Comparison of ENCODE assay signal across 8 cellular contexts in the genomic region with DNA sequence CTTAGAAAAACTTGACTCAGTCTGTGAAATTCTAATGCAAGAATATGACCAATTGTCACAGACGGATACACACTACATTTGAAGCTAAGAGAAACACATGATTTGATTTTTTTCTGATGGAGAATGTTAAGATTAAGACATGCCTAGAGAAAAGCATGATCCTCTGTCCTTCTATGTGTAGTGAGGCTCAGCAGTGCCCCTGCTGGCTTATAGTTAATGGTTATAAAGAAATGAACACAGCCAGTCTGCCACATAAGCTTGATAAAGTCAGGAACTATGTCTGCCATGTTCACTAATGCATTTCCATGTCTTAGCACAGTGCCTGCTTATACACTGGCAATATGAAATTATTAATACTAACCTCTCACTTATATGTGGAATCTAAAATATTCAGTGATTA.
DNase-seq lines count a peak whose midpoint lies in the region; ATAC-seq and TF ChIP-seq lines count a peak whose summit lies in the region.

No MANE protein-coding gene starts in this region.

- no peaks in the 10 kb centered on the region for H3K4me1 ChIP-seq in DND-41 (ENCODE audit: insufficient read depth, low read length)
- no peaks in the 10 kb centered on the region for H3K4me1 ChIP-seq in mucosa of descending colon (ENCODE audit: low read depth)

- TF ChIP-seq CTCF in DND-41 (IDR thresholded peaks at IDR 0.05; ENCODE audit: borderline replicate concordance, extremely low read depth, low read length, poor library complexity, severe bottlenecking) (peak; percentile 51), WI38 (IDR thresholded peaks at IDR 0.05; ENCODE audit: low read depth, low read length) (0 out of 2 replicates have a peak, but pooled peaks have one; percentile 16), mucosa of descending colon (IDR thresholded peaks at IDR 0.05) (no peak)

- no peak overlapping the region for H3K9ac ChIP-seq in DND-41 (ENCODE audit: low read depth, low read length)

- 0 out of 3 replicates have a peak, but pooled peaks have one; percentile 45 for ATAC-seq in DND-41 (ENCODE audit: insufficient read depth, low read depth)
- peak; percentile 55 for ATAC-seq in mucosa of descending colon
- ATAC-seq in HG02981 (IDR thresholded peaks at IDR 0.05; ENCODE audit: unreplicated experiment) = no peak

- H3K79me2 ChIP-seq in DND-41 (ENCODE audit: insufficient read depth, low read length) = no peaks in the 10 kb centered on the region

- H3K36me3 ChIP-seq in DND-41 (ENCODE audit: insufficient read depth, low read length) = no peaks in the 10 kb centered on the region
- H3K36me3 ChIP-seq in mucosa of descending colon (ENCODE audit: low read depth) = no peaks in the 10 kb centered on the region

- no peaks in the 10 kb centered on the region for H4K20me1 ChIP-seq in DND-41 (ENCODE audit: insufficient read depth, low read length)

- no peak overlapping the region for H3K4me2 ChIP-seq in DND-41 (ENCODE audit: insufficient read depth, low read length)

- H2AFZ ChIP-seq in DND-41 (ENCODE audit: low read depth, low read length) = no peak overlapping the region

- H3K27ac ChIP-seq in DND-41 (ENCODE audit: low read length) = no peak overlapping the region

- no peaks in the 10 kb centered on the region for H3K27me3 ChIP-seq in DND-41 (ENCODE audit: insufficient read depth, low read length, poor library complexity)

- H3K9me3 ChIP-seq in DND-41 (ENCODE audit: insufficient read depth, low read length, severe bottlenecking) (no peaks in the 10 kb centered on the region), mucosa of descending colon (no peaks in the 10 kb centered on the region)

- H3K4me3 ChIP-seq in DND-41 (ENCODE audit: low read depth in 1 of 2, low read length in 2 of 2) (no peak overlapping the region), WI38 (ENCODE audit: low read depth, low read length) (no peak overlapping the region), mucosa of descending colon (no peak overlapping the region)

- DNase-seq in DND-41 = no peak
- peak; percentile 11 for DNase-seq in HuH-7.5 (ENCODE audit: low spot score)
- peak in 1 of 3 donors; percentile 47 for DNase-seq in mucosa of descending colon
- no peak for DNase-seq in central memory CD4-positive, alpha-beta T cell
- DNase-seq in DMS79 (lab: John Stamatoyannopoulos, UW) = no peak
- no peak for DNase-seq in NCI-H146 (lab: John Stamatoyannopoulos, UW)

- intact Hi-C loops in mucosa of descending colon (cut with DNase I, micrococcal nuclease) = no loop called here
